ENCODE assay signal across 38 cellular contexts in genomic region chr3:154389861-154390260, GRCh38. TPM values are rescaled to one million over a fixed set of nuclear protein-coding genes. Genes with fewer than 3 reads are reported as not detected.
"Had no signal": no experiment of that assay in that cellular context is flagged by ENCODE, and none has a peak within 500 bp of the region (broad histone marks: within the 10 kb centered on the region; RNA-seq: fewer than 3 reads in every experiment).

No MANE protein-coding gene starts in this region.

- DNase-seq: activated B cell treated with CpG ODN at 0.5 μM for 24 hours; activated CD4-positive, alpha-beta memory T cell treated with anti-CD3 and anti-CD28 coated beads, Interleukin-2, amount 10 ng/mL, durations not matched to agents 7 days and 5 days; activated CD4-positive, alpha-beta T cell treated with anti-CD3 and anti-CD28 coated beads for 36 hours; activated CD4-positive, alpha-beta T cell treated with anti-CD3 and anti-CD28 coated beads for 48 hours; activated CD4-positive, alpha-beta T cell treated with anti-CD3 and anti-CD28 coated beads, Interleukin-2, amount 10 ng/mL, durations not matched to agents 7 days and 5 days; activated CD4-positive, alpha-beta T cell treated with anti-CD3 and anti-CD28 coated beads, Interleukin-2, amount 50 U/mL, for 48 hours; activated CD4-positive, CD25-positive, alpha-beta regulatory T cell treated with anti-CD3 and anti-CD28 coated beads, Interleukin-2, amount 50 U/mL, for 72 hours; activated CD8-positive, alpha-beta memory T cell treated with anti-CD3 and anti-CD28 coated beads for 24 hours; activated CD8-positive, alpha-beta memory T cell treated with anti-CD3 and anti-CD28 coated beads, Interleukin-2, amount 10 ng/mL, durations not matched to agents 7 days and 5 days; activated CD8-positive, alpha-beta memory T cell treated with anti-CD3 and anti-CD28 coated beads, Interleukin-2, amount 50 U/mL, for 48 hours; activated CD8-positive, alpha-beta T cell treated with anti-CD3 and anti-CD28 coated beads, Interleukin-2, amount 10 ng/mL, durations not matched to agents 7 days and 5 days; activated effector memory CD4-positive, alpha-beta T cell treated with Interleukin-2 at 50 U/mL for 16 hours; activated gamma-delta T cell; activated naive CD4-positive, alpha-beta T cell treated with anti-CD3 and anti-CD28 coated beads, Interleukin-2, amount 10 ng/mL, durations not matched to agents 7 days and 5 days; activated naive CD4-positive, alpha-beta T cell treated with Interleukin-2 at 50 U/mL for 16 hours; activated naive CD8-positive, alpha-beta T cell treated with anti-CD3 and anti-CD28 coated beads, Interleukin-2, amount 10 ng/mL, durations not matched to agents 7 days and 5 days; activated naive CD8-positive, alpha-beta T cell treated with anti-CD3 and anti-CD28 coated beads, Interleukin-2, amount 50 U/mL, for 24 hours; activated T-cell treated with anti-CD3 and anti-CD28 coated beads, Interleukin-2, amount 50 U/mL, for 24 hours; activated T-cell treated with anti-CD3 and anti-CD28 coated beads, Interleukin-2, amount 50 U/mL, for 48 hours; amygdala; anterior cingulate cortex; caudate nucleus; cerebellar nuclear complex; T-helper 2 cell; T-helper 9 cell had no signal

- H3K36me3 ChIP-seq: ascending aorta, cardiac muscle cell had no signal

- H3K4me1 ChIP-seq: ascending aorta had no signal

- H3K9me3 ChIP-seq: ascending aorta had no signal

- H3K4me1 Mint-ChIP-seq: activated B cell treated with CpG ODN at 0.5 μM for 24 hours; activated CD4-positive, alpha-beta memory T cell treated with anti-CD3 and anti-CD28 coated beads, Interleukin-2, amount 10 ng/mL, durations not matched to agents 7 days and 5 days; activated CD4-positive, alpha-beta T cell treated with anti-CD3 and anti-CD28 coated beads for 36 hours; activated CD4-positive, alpha-beta T cell treated with anti-CD3 and anti-CD28 coated beads, Interleukin-2, amount 10 ng/mL, durations not matched to agents 7 days and 5 days; activated CD8-positive, alpha-beta memory T cell treated with anti-CD3 and anti-CD28 coated beads, Interleukin-2, amount 10 ng/mL, durations not matched to agents 7 days and 5 days; activated naive CD4-positive, alpha-beta T cell treated with anti-CD3 and anti-CD28 coated beads, Interleukin-2, amount 10 ng/mL, durations not matched to agents 7 days and 5 days; activated naive CD4-positive, alpha-beta T cell treated with anti-CD3 and anti-CD28 coated beads, Interleukin-2, amount 50 U/mL, for 24 hours; activated naive CD8-positive, alpha-beta T cell treated with anti-CD3 and anti-CD28 coated beads, Interleukin-2, amount 10 ng/mL, durations not matched to agents 7 days and 5 days; activated naive CD8-positive, alpha-beta T cell treated with anti-CD3 and anti-CD28 coated beads, Interleukin-2, amount 50 U/mL, for 24 hours; central memory CD8-positive, alpha-beta T cell had no signal

- H3K27ac ChIP-seq: ascending aorta, cardiac muscle cell, VCaP had no signal

- H3K4me3 ChIP-seq: ascending aorta, cardiac muscle cell had no signal

- H3K27ac Mint-ChIP-seq: activated B cell treated with CpG ODN at 0.5 μM for 24 hours; activated CD4-positive, alpha-beta memory T cell treated with anti-CD3 and anti-CD28 coated beads, Interleukin-2, amount 10 ng/mL, durations not matched to agents 7 days and 5 days; activated CD4-positive, alpha-beta T cell treated with anti-CD3 and anti-CD28 coated beads for 36 hours; activated CD4-positive, alpha-beta T cell treated with anti-CD3 and anti-CD28 coated beads, Interleukin-2, amount 10 ng/mL, durations not matched to agents 7 days and 5 days; activated CD8-positive, alpha-beta memory T cell treated with anti-CD3 and anti-CD28 coated beads, Interleukin-2, amount 10 ng/mL, durations not matched to agents 7 days and 5 days; activated CD8-positive, alpha-beta T cell treated with anti-CD3 and anti-CD28 coated beads, Interleukin-2, amount 10 ng/mL, durations not matched to agents 7 days and 5 days; activated naive CD4-positive, alpha-beta T cell treated with anti-CD3 and anti-CD28 coated beads, Interleukin-2, amount 10 ng/mL, durations not matched to agents 7 days and 5 days; activated naive CD4-positive, alpha-beta T cell treated with anti-CD3 and anti-CD28 coated beads, Interleukin-2, amount 50 U/mL, for 24 hours; activated naive CD8-positive, alpha-beta T cell; activated naive CD8-positive, alpha-beta T cell treated with anti-CD3 and anti-CD28 coated beads, Interleukin-2, amount 10 ng/mL, durations not matched to agents 7 days and 5 days; activated naive CD8-positive, alpha-beta T cell treated with anti-CD3 and anti-CD28 coated beads, Interleukin-2, amount 50 U/mL, for 24 hours; activated T-cell treated with anti-CD3 and anti-CD28 coated beads, Interleukin-2, amount 50 U/mL, for 24 hours; activated T-helper 2 cell treated with anti-CD3 and anti-CD28 coated beads, Interferon-gamma antibody, Interleukin-2, Interleukin-4, amounts not matched to agents 10 μg/mL and 5 μg/mL and 100 μg/mL, durations not matched to agents 14 hours and 24 hours and 36 hours; brain; T-helper 1 cell treated with Interleukin-12 subunit alpha and Interleukin-12 subunit beta and Interleukin-4 antibody, amounts not matched to agents 30 μg/mL and 1 μg/mL, for 36 hours; T-helper 2 cell treated with Interferon-gamma antibody and Interleukin-4, amounts not matched to agents 5 μg/mL and 100 μg/mL, for 36 hours had no signal

- H3K4me3 Mint-ChIP-seq: activated B cell treated with CpG ODN at 0.5 μM for 24 hours; activated CD4-positive, alpha-beta memory T cell treated with anti-CD3 and anti-CD28 coated beads, Interleukin-2, amount 10 ng/mL, durations not matched to agents 7 days and 5 days; activated CD4-positive, alpha-beta T cell treated with anti-CD3 and anti-CD28 coated beads for 36 hours; activated CD4-positive, alpha-beta T cell treated with anti-CD3 and anti-CD28 coated beads, Interleukin-2, amount 10 ng/mL, durations not matched to agents 7 days and 5 days; activated CD8-positive, alpha-beta memory T cell treated with anti-CD3 and anti-CD28 coated beads, Interleukin-2, amount 10 ng/mL, durations not matched to agents 7 days and 5 days; activated CD8-positive, alpha-beta T cell treated with anti-CD3 and anti-CD28 coated beads, Interleukin-2, amount 10 ng/mL, durations not matched to agents 7 days and 5 days; activated naive CD4-positive, alpha-beta T cell treated with anti-CD3 and anti-CD28 coated beads, Interleukin-2, amount 10 ng/mL, durations not matched to agents 7 days and 5 days; activated naive CD4-positive, alpha-beta T cell treated with anti-CD3 and anti-CD28 coated beads, Interleukin-2, amount 50 U/mL, for 24 hours; activated naive CD8-positive, alpha-beta T cell; activated naive CD8-positive, alpha-beta T cell treated with anti-CD3 and anti-CD28 coated beads, Interleukin-2, amount 10 ng/mL, durations not matched to agents 7 days and 5 days; activated naive CD8-positive, alpha-beta T cell treated with anti-CD3 and anti-CD28 coated beads, Interleukin-2, amount 50 U/mL, for 24 hours; activated T-cell treated with anti-CD3 and anti-CD28 coated beads, Interleukin-2, amount 50 U/mL, for 24 hours; brain; central memory CD8-positive, alpha-beta T cell; T-helper 1 cell treated with Interleukin-12 subunit alpha and Interleukin-12 subunit beta and Interleukin-4 antibody, amounts not matched to agents 30 μg/mL and 1 μg/mL, for 36 hours; T-helper 2 cell treated with Interferon-gamma antibody and Interleukin-4, amounts not matched to agents 5 μg/mL and 100 μg/mL, for 36 hours had no signal

- H3K36me3 Mint-ChIP-seq: activated CD8-positive, alpha-beta memory T cell treated with anti-CD3 and anti-CD28 coated beads, Interleukin-2, amount 10 ng/mL, durations not matched to agents 7 days and 5 days; activated naive CD4-positive, alpha-beta T cell treated with anti-CD3 and anti-CD28 coated beads, Interleukin-2, amount 10 ng/mL, durations not matched to agents 7 days and 5 days; activated naive CD4-positive, alpha-beta T cell treated with anti-CD3 and anti-CD28 coated beads, Interleukin-2, amount 50 U/mL, for 24 hours; activated naive CD8-positive, alpha-beta T cell; activated naive CD8-positive, alpha-beta T cell treated with anti-CD3 and anti-CD28 coated beads, Interleukin-2, amount 10 ng/mL, durations not matched to agents 7 days and 5 days; brain had no signal

- ATAC-seq: activated CD4-positive, alpha-beta T cell treated with anti-CD3 and anti-CD28 coated beads for 36 hours; activated CD8-positive, alpha-beta memory T cell treated with anti-CD3 and anti-CD28 coated beads, Interleukin-2, amount 10 ng/mL, durations not matched to agents 7 days and 5 days; activated CD8-positive, alpha-beta T cell treated with anti-CD3 and anti-CD28 coated beads, Interleukin-2, amount 10 ng/mL, durations not matched to agents 7 days and 5 days; activated naive CD8-positive, alpha-beta T cell treated with anti-CD3 and anti-CD28 coated beads, Interleukin-2, amount 50 U/mL, for 24 hours had no signal

- H3K27me3 ChIP-seq: ascending aorta, cardiac muscle cell had no signal

- H3K9me3 Mint-ChIP-seq: activated B cell treated with CpG ODN at 0.5 μM for 24 hours; activated CD4-positive, alpha-beta memory T cell treated with anti-CD3 and anti-CD28 coated beads, Interleukin-2, amount 10 ng/mL, durations not matched to agents 7 days and 5 days; activated CD4-positive, alpha-beta T cell treated with anti-CD3 and anti-CD28 coated beads, Interleukin-2, amount 10 ng/mL, durations not matched to agents 7 days and 5 days; activated naive CD4-positive, alpha-beta T cell treated with anti-CD3 and anti-CD28 coated beads, Interleukin-2, amount 10 ng/mL, durations not matched to agents 7 days and 5 days; activated naive CD8-positive, alpha-beta T cell treated with anti-CD3 and anti-CD28 coated beads, Interleukin-2, amount 10 ng/mL, durations not matched to agents 7 days and 5 days; activated T-cell treated with anti-CD3 and anti-CD28 coated beads, Interleukin-2, amount 50 U/mL, for 24 hours; activated T-helper 2 cell treated with anti-CD3 and anti-CD28 coated beads, Interferon-gamma antibody, Interleukin-2, Interleukin-4, amounts not matched to agents 10 μg/mL and 5 μg/mL and 100 μg/mL, durations not matched to agents 14 hours and 24 hours and 36 hours; central memory CD8-positive, alpha-beta T cell; T-helper 1 cell treated with Interleukin-12 subunit alpha and Interleukin-12 subunit beta and Interleukin-4 antibody, amounts not matched to agents 30 μg/mL and 1 μg/mL, for 36 hours; T-helper 2 cell treated with Interferon-gamma antibody and Interleukin-4, amounts not matched to agents 5 μg/mL and 100 μg/mL, for 36 hours had no signal

- H3K27me3 Mint-ChIP-seq: activated naive CD4-positive, alpha-beta T cell treated with anti-CD3 and anti-CD28 coated beads, Interleukin-2, amount 10 ng/mL, durations not matched to agents 7 days and 5 days; activated naive CD8-positive, alpha-beta T cell treated with anti-CD3 and anti-CD28 coated beads, Interleukin-2, amount 10 ng/mL, durations not matched to agents 7 days and 5 days; brain had no signal

RNA-seq across cellular contexts. Expression of gene GPR149, which starts 40.1 kb away (rescaled TPM):
- total RNA-seq: activated B cell treated with CpG ODN at 0.5 μM for 24 hours; activated CD4-positive, alpha-beta memory T cell treated with anti-CD3 and anti-CD28 coated beads, Interleukin-2, amount 10 ng/mL, durations not matched to agents 7 days and 5 days; activated CD4-positive, alpha-beta T cell treated with anti-CD3 and anti-CD28 coated beads for 36 hours; activated CD4-positive, alpha-beta T cell treated with anti-CD3 and anti-CD28 coated beads, Interleukin-2, amount 10 ng/mL, durations not matched to agents 7 days and 5 days; activated CD8-positive, alpha-beta memory T cell treated with anti-CD3 and anti-CD28 coated beads, Interleukin-2, amount 10 ng/mL, durations not matched to agents 7 days and 5 days; activated CD8-positive, alpha-beta T cell treated with anti-CD3 and anti-CD28 coated beads, Interleukin-2, amount 10 ng/mL, durations not matched to agents 7 days and 5 days; activated naive CD8-positive, alpha-beta T cell treated with anti-CD3 and anti-CD28 coated beads, Interleukin-2, amount 10 ng/mL, durations not matched to agents 7 days and 5 days; activated T-helper 2 cell treated with anti-CD3 and anti-CD28 coated beads, Interferon-gamma antibody, Interleukin-2, Interleukin-4, amounts not matched to agents 10 μg/mL and 5 μg/mL and 100 μg/mL, durations not matched to agents 14 hours and 24 hours and 36 hours; ascending aorta; bronchial epithelial cell; cardiac muscle cell; chondrocyte had no signal
- polyA plus RNA-seq: adipose tissue, cardiac muscle cell had no signal
